In the genomic region with DNA sequence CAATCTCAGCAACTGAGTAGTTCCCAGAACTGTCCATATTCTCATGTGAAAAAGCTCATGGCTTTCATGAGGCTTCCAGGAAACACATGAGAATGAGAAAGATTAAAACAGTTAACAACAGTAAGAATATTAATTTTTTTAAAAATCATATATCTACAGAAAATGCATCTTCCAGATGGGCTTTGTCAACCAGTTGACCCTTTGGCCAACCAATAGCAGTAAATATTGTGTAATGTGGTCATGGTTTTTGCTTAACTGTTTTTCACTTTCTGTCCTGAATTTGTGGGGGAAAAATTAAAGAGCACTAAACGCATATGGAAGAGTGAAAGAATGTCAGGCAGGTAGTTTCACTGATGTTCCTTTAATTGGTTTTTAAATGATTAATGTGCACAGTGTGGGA, we compare ENCODE assay signal across 16 cellular contexts.
DNase-seq lines count a peak whose midpoint lies in the region; ATAC-seq and TF ChIP-seq lines count a peak whose summit lies in the region.
"Had no signal": no experiment of that assay in that cellular context is flagged by ENCODE, and none has a peak within 500 bp of the region (broad histone marks: within the 10 kb centered on the region; RNA-seq: fewer than 3 reads in every experiment).

No MANE protein-coding gene starts in this region.

- CTCF ChIA-PET in activated naive CD4-positive, alpha-beta T cell treated with anti-CD3 and anti-CD28 coated beads for 36 hours (lab: Charles Lee): no interaction called here

- H3K27me3 Mint-ChIP-seq in activated naive CD4-positive, alpha-beta T cell treated with anti-CD3 and anti-CD28 coated beads for 36 hours (ENCODE audit: low read depth): no peaks in the 10 kb centered on the region
- no peaks in the 10 kb centered on the region for H3K27me3 Mint-ChIP-seq in activated naive CD8-positive, alpha-beta T cell treated with anti-CD3 and anti-CD28 coated beads, Interleukin-2, amount 10 ng/mL, durations not matched to agents 7 days and 5 days
- H3K27me3 Mint-ChIP-seq: CD4-positive, alpha-beta T cell; IgD-negative memory B cell had no signal

- peaks cover 73% of the 10 kb centered on the region for H3K36me3 Mint-ChIP-seq in activated naive CD4-positive, alpha-beta T cell treated with anti-CD3 and anti-CD28 coated beads for 36 hours (ENCODE audit: low read depth)
- H3K36me3 Mint-ChIP-seq in activated naive CD8-positive, alpha-beta T cell treated with anti-CD3 and anti-CD28 coated beads, Interleukin-2, amount 10 ng/mL, durations not matched to agents 7 days and 5 days: peaks cover 61% of the 10 kb centered on the region

- ATAC-seq in activated naive CD8-positive, alpha-beta T cell treated with anti-CD3 and anti-CD28 coated beads, Interleukin-2, amount 10 ng/mL, durations not matched to agents 7 days and 5 days (ENCODE audit: low read depth): no peak
- ATAC-seq in SK-N-SH treated with all-trans-retinoic acid at 6 μM for 48 hours: no peak
- ATAC-seq: Panc1 had no signal

- H3K9me3 Mint-ChIP-seq in activated naive CD4-positive, alpha-beta T cell treated with anti-CD3 and anti-CD28 coated beads for 36 hours: no peaks in the 10 kb centered on the region
- no peaks in the 10 kb centered on the region for H3K9me3 Mint-ChIP-seq in activated naive CD8-positive, alpha-beta T cell treated with anti-CD3 and anti-CD28 coated beads, Interleukin-2, amount 10 ng/mL, durations not matched to agents 7 days and 5 days
- H3K9me3 Mint-ChIP-seq: CD4-positive, alpha-beta T cell; IgD-negative memory B cell had no signal

- intact Hi-C loops in activated naive CD4-positive, alpha-beta T cell treated with anti-CD3 and anti-CD28 coated beads for 36 hours (cut with micrococcal nuclease): no loop called here

- no peak overlapping the region for H3K4me3 Mint-ChIP-seq in activated naive CD4-positive, alpha-beta T cell treated with anti-CD3 and anti-CD28 coated beads for 36 hours
- H3K4me3 Mint-ChIP-seq in activated naive CD8-positive, alpha-beta T cell treated with anti-CD3 and anti-CD28 coated beads, Interleukin-2, amount 10 ng/mL, durations not matched to agents 7 days and 5 days: no peak overlapping the region
- H3K4me3 Mint-ChIP-seq: CD4-positive, alpha-beta T cell; IgD-negative memory B cell had no signal

- POLR2A ChIA-PET in activated naive CD8-positive, alpha-beta T cell treated with anti-CD3 and anti-CD28 coated beads, Interleukin-2, amount 10 ng/mL, durations not matched to agents 7 days and 5 days (lab: Charles Lee): no interaction called here

- DNase-seq in activated naive CD4-positive, alpha-beta T cell treated with anti-CD3 and anti-CD28 coated beads for 36 hours: no peak
- no peak for DNase-seq in activated naive CD4-positive, alpha-beta T cell treated with anti-CD3 and anti-CD28 coated beads, Interleukin-2, amount 50 U/mL, for 16 hours
- DNase-seq in activated naive CD8-positive, alpha-beta T cell treated with anti-CD3 and anti-CD28 coated beads, Interleukin-2, amount 10 ng/mL, durations not matched to agents 7 days and 5 days: no peak
- peak; percentile 27 for DNase-seq in left kidney (ENCODE audit: low read depth, low spot score)
- no peak for DNase-seq in NCI-H1105 treated with DMSO at 0.1 percent for 48 hours (lab: John Stamatoyannopoulos, UW)
- DNase-seq in stimulated activated CD8-positive, alpha-beta memory T cell treated with anti-CD3 and anti-CD28 coated beads, Interleukin-4, amount 100 ng/mL, for 48 hours: no peak
- DNase-seq: BE2C; CD4-positive, alpha-beta T cell; COR-L47; DMS79; NCI-H1105; NCI-H2029 treated with DMSO at 0.1 percent for 48 hours; NCI-H2171 had no signal

- H3K27ac Mint-ChIP-seq in activated naive CD4-positive, alpha-beta T cell treated with anti-CD3 and anti-CD28 coated beads for 36 hours: peak overlapping the region; percentile 7
- H3K27ac Mint-ChIP-seq in activated naive CD8-positive, alpha-beta T cell treated with anti-CD3 and anti-CD28 coated beads, Interleukin-2, amount 10 ng/mL, durations not matched to agents 7 days and 5 days: peak overlapping the region; percentile 9
- H3K27ac Mint-ChIP-seq: CD4-positive, alpha-beta T cell had no signal

- peaks cover 18% of the 10 kb centered on the region for H3K4me1 Mint-ChIP-seq in activated naive CD4-positive, alpha-beta T cell treated with anti-CD3 and anti-CD28 coated beads for 36 hours (ENCODE audit: low read depth)
- H3K4me1 Mint-ChIP-seq in activated naive CD8-positive, alpha-beta T cell treated with anti-CD3 and anti-CD28 coated beads, Interleukin-2, amount 10 ng/mL, durations not matched to agents 7 days and 5 days: peaks cover 6% of the 10 kb centered on the region
- H3K4me1 Mint-ChIP-seq: IgD-negative memory B cell had no signal

TF ChIP-seq in SK-N-SH treated with all-trans-retinoic acid at 6 μM for 48 hours, 23 proteins besides CTCF, POLR2A, EP300 and RAD21:
- TF ChIP-seq ZNF70 (CRISPR knock-in tag; IDR thresholded peaks at IDR 0.05): no peak
- no peak for TF ChIP-seq ISL1 (CRISPR knock-in tag; IDR thresholded peaks at IDR 0.05)
- TF ChIP-seq TCF4 (CRISPR knock-in tag; IDR thresholded peaks at IDR 0.05; ENCODE audit: borderline replicate concordance): no peak
